8 cellular contexts compared by ENCODE assay signal in the genomic region with DNA sequence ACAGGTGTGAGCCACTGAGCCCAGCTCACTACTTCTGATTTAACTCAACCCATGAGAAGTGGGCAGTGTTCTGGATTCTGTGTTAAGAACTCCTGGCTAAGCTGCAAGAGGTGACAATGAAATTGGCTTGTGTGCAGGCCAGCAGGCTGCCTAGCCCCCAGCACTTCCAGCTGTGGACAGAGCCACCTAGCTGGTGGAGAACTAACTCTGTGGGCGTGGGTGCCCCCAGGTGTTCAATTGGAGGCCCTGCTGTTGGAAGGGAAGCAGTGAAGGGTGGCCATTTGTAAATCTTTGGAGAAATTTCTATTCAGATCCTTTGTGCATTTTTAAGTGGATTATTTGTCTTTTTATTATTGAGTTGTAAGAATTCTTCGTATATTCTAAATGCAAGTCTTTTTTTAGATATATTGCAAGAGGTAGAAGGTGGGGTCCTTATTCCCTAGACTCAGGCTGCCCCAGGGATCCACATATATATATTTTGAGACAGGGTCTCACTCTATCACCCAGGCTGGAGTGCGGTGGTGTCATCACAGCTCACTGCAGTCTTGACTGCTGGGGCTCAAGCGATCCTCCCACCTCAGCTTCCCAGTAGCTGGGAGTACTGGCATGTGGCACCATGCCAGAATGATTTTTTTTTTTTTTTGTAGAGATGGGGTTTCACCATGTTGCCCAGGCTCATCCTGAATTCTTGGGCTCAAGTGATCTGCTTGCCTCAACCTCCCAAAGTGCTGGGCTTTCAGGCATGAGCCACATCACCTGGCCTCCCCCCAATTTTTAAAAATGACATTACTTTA. TPM values are rescaled to one million over a fixed set of nuclear protein-coding genes. Genes with fewer than 3 reads are reported as not detected.
DNase-seq lines count a peak whose midpoint lies in the region; ATAC-seq lines count a peak whose summit lies in the region.

No MANE protein-coding gene starts in this region.

- DNase-seq in AML-193 (lab: John Stamatoyannopoulos, UW): peak; percentile 43 to 48
- peak; percentile 62 for DNase-seq in NCI-H226
- DNase-seq in activated T-cell treated with anti-CD3 and anti-CD28 coated beads, Interleukin-2, amount 50 U/mL, for 1 hour: peak; percentile 31
- peak; percentile 47 to 64 for DNase-seq in left colon
- no peak for DNase-seq in GM19238 (ENCODE audit: insufficient read length, low spot score)

- ATAC-seq in GM18867 (IDR thresholded peaks at IDR 0.05; ENCODE audit: unreplicated experiment) (peak; percentile 58), left colon (peak; percentile 88), GM21717 (IDR thresholded peaks at IDR 0.05; ENCODE audit: unreplicated experiment) (no peak), HG02938 (IDR thresholded peaks at IDR 0.05; ENCODE audit: unreplicated experiment) (no peak)

- intact Hi-C loops in left colon (cut with DNase I, micrococcal nuclease): no loop called here

RNA-seq across cellular contexts. Expression of gene SCAMP5, which starts 7.2 kb away (rescaled TPM):
- total RNA-seq in left colon: 1 to 10 TPM; 4.5 to 8.6 TPM

RNA-seq across cellular contexts. Expression of gene RPP25, which starts 31.6 kb away (rescaled TPM):
- 10 to 100 TPM; 12.0 to 12.7 TPM for total RNA-seq in left colon

RNA-seq across cellular contexts. Expression of gene PPCDC, which starts 35.2 kb away (rescaled TPM):
- 10 to 100 TPM; 11.1 to 13.6 TPM for total RNA-seq in left colon

RNA-seq across cellular contexts. Expression of gene COX5A, which starts 50.3 kb away (rescaled TPM):
- total RNA-seq in left colon: 100 to 1,000 TPM; 564 to 684 TPM

Comparison
In these comparisons a context has a peak if more than half of its experiments do, and no peak if none do; other contexts are left out.
1. ATAC-seq: peak in GM18867 (single experiment) and left colon (single experiment); none in GM21717 (single experiment) and HG02938 (single experiment).